In genomic region chr16:77686385-77686784, GRCh38 we compare ENCODE assay signal across 21 cellular contexts.
"Had no signal": no experiment of that assay in that cellular context is flagged by ENCODE, and none has a peak within 500 bp of the region (broad histone marks: within the 10 kb centered on the region; RNA-seq: fewer than 3 reads in every experiment).

No MANE protein-coding gene starts in this region.

- H3K27ac ChIP-seq: RWPE1 had no signal

- H3K4me3 Mint-ChIP-seq: T-cell had no signal

- H3K4me1 Mint-ChIP-seq: T-cell had no signal

- FAIRE-seq: HTR-8/SVneo, RCC 7860 had no signal

- DNase-seq: IMR-90, Karpas-422, KG1, MM.1S, NCI-H1092 treated with DMSO at 0.1 percent for 48 hours, NCI-H187, NCI-H2029, NCI-H2081 treated with DMSO at 0.1 percent for 48 hours, NCI-H2171, NCI-H226, NCI-H446 treated with DMSO at 0.1 percent for 48 hours, NCI-H510A treated with DMSO at 0.1 percent for 48 hours, NCI-H526, NCI-H82, SHP77, SK-N-SH, SW 1271, T-cell had no signal

- H3K4me2 ChIP-seq: SK-N-SH had no signal

- H3K9me3 ChIP-seq: SK-N-SH had no signal

- H3K36me3 Mint-ChIP-seq: T-cell had no signal

- ATAC-seq: T-cell had no signal

- H3K9me3 Mint-ChIP-seq: T-cell had no signal

- H3K9ac ChIP-seq: SK-N-SH had no signal

- H3K27ac Mint-ChIP-seq: T-cell had no signal
